ENCODE assay signal across 21 cellular contexts in genomic region chr3:14484741-14485140, GRCh38. TPM values are rescaled to one million over a fixed set of nuclear protein-coding genes. Genes with fewer than 3 reads are reported as not detected.
DNase-seq lines count a peak whose midpoint lies in the region; ATAC-seq and TF ChIP-seq lines count a peak whose summit lies in the region.
"Had no signal": no experiment of that assay in that cellular context is flagged by ENCODE, and none has a peak within 500 bp of the region (broad histone marks: within the 10 kb centered on the region; RNA-seq: fewer than 3 reads in every experiment).

No MANE protein-coding gene starts in this region.

- H3K4me3 ChIP-seq in left ventricle myocardium inferior, result no peak overlapping the region
- H3K4me3 ChIP-seq: A549 had no signal

- H3K4me3 Mint-ChIP-seq in chondrocyte (ENCODE audit: unreplicated experiment), result no peak overlapping the region
- H3K4me3 Mint-ChIP-seq: B cell, CD14-positive monocyte, IgD-negative memory B cell had no signal

- H3K4me1 Mint-ChIP-seq in chondrocyte (ENCODE audit: low read depth), result peaks cover 7% of the 10 kb centered on the region
- H3K4me1 Mint-ChIP-seq: B cell, CD14-positive monocyte had no signal

- TF ChIP-seq CTCF in left ventricle myocardium inferior (IDR thresholded peaks at IDR 0.05; ENCODE audit: borderline replicate concordance) (no peak), chondrocyte (IDR thresholded peaks at IDR 0.05) (no peak)

- H3K36me3 Mint-ChIP-seq in chondrocyte (ENCODE audit: low read depth), result peaks cover 14% of the 10 kb centered on the region
- H3K36me3 Mint-ChIP-seq: IgD-negative memory B cell had no signal

- no peaks in the 10 kb centered on the region for H3K9me3 Mint-ChIP-seq in chondrocyte (ENCODE audit: low read depth)
- H3K9me3 Mint-ChIP-seq: CD14-positive monocyte, IgD-negative memory B cell had no signal

- intact Hi-C loops in Right ventricle myocardium superior (cut with DNase I), result no loop called here
- intact Hi-C loops in left ventricle myocardium inferior (cut with micrococcal nuclease), result no loop called here
- intact Hi-C loops in posterior vena cava (cut with DNase I), result no loop called here

- H3K27me3 Mint-ChIP-seq in chondrocyte (ENCODE audit: low read depth), result no peaks in the 10 kb centered on the region
- H3K27me3 Mint-ChIP-seq: B cell, IgD-negative memory B cell had no signal

- H3K9me3 ChIP-seq in left ventricle myocardium inferior (replicated peaks), result no peaks in the 10 kb centered on the region
- H3K9me3 ChIP-seq: A549 had no signal

- no peak overlapping the region for H3K27ac Mint-ChIP-seq in chondrocyte (ENCODE audit: unreplicated experiment)
- H3K27ac Mint-ChIP-seq: B cell, IgD-negative memory B cell had no signal

- H3K27ac ChIP-seq in left ventricle myocardium inferior (replicated peaks), result no peak overlapping the region
- H3K27ac ChIP-seq: A549 had no signal

- DNase-seq in Right ventricle myocardium superior (peak; percentile 41), left ventricle myocardium inferior (no peak), chondrocyte (ENCODE audit: low spot score) (peak; percentile 82), posterior vena cava (ENCODE audit: low spot score) (peak; percentile 77), 8988T (no peak)
- DNase-seq: GOT3, HCEC 1CT, Karpas-422, MV-4-11, NCI-H1694, NCI-H2081, NCI-H2171, NCI-H526 had no signal

- peaks cover 9% of the 10 kb centered on the region for H3K36me3 ChIP-seq in left ventricle myocardium inferior

- peaks cover 18% of the 10 kb centered on the region for H3K27me3 ChIP-seq in left ventricle myocardium inferior (ENCODE audit: low read depth)

- H3K4me1 ChIP-seq in left ventricle myocardium inferior, result peaks cover 61% of the 10 kb centered on the region

- ATAC-seq in Right ventricle myocardium superior (ENCODE audit: poor library complexity), result no peak
- no peak for ATAC-seq in GM19452 (IDR thresholded peaks at IDR 0.05; ENCODE audit: unreplicated experiment)
- no peak for ATAC-seq in HG02588 (IDR thresholded peaks at IDR 0.05; ENCODE audit: unreplicated experiment)
- ATAC-seq: A549, Right ventricle myocardium inferior had no signal

RNA-seq across cellular contexts. Expression of gene GRIP2, which starts 55.4 kb away (rescaled TPM):
- 40.1 TPM for total RNA-seq in Right ventricle myocardium superior
- 59.1 TPM for total RNA-seq in left ventricle myocardium inferior
- 0.20 to 0.63 TPM in 2 of 3 replicates, not detected in the other for total RNA-seq in chondrocyte
- 1 to 10 TPM; 3.7 to 3.9 TPM for total RNA-seq in posterior vena cava
- total RNA-seq: B cell, Daoy had no signal

Comparison
In these comparisons a context has a peak if more than half of its experiments do, and no peak if none do; other contexts are left out.
1. DNase-seq: peak in Right ventricle myocardium superior (single experiment), chondrocyte (single experiment) and posterior vena cava (single experiment); none in left ventricle myocardium inferior (single experiment) and 8988T (single experiment).